In genomic region chr1:235767795-235768194, GRCh38 we compare ENCODE assay signal across 13 cellular contexts.
DNase-seq lines count a peak whose midpoint lies in the region; ATAC-seq, FAIRE-seq and TF ChIP-seq lines count a peak whose summit lies in the region.
"Had no signal": no experiment of that assay in that cellular context is flagged by ENCODE, and none has a peak within 500 bp of the region (broad histone marks: within the 10 kb centered on the region; RNA-seq: fewer than 3 reads in every experiment).

No MANE protein-coding gene starts in this region.

- no peak overlapping the region for H3K4me3 ChIP-seq in MM.1S (ENCODE audit: low read length)
- H3K4me3 ChIP-seq: tibial nerve had no signal

- no peaks in the 10 kb centered on the region for H4K20me1 ChIP-seq in MM.1S (ENCODE audit: insufficient read depth, low read length)

- ATAC-seq in GM19324 (IDR thresholded peaks at IDR 0.05; ENCODE audit: low FRiP score, unreplicated experiment) (peak; percentile 83), HG02840 (IDR thresholded peaks at IDR 0.05; ENCODE audit: low FRiP score, unreplicated experiment) (peak; percentile 75)
- ATAC-seq: Panc1, WTC11 had no signal

- peak; percentile 73 for FAIRE-seq in GM12891 (lab: Jason Lieb, UNC)
- FAIRE-seq: endothelial cell of umbilical vein had no signal

- no peaks in the 10 kb centered on the region for H3K79me2 ChIP-seq in MM.1S (ENCODE audit: low read length)

- H3K9me2 ChIP-seq in MM.1S (replicated peaks; ENCODE audit: insufficient read depth, low read length): no peaks in the 10 kb centered on the region

- H2AFZ ChIP-seq in MM.1S (ENCODE audit: low read length): no peak overlapping the region

- TF ChIP-seq POLR2A in GM12891 (IDR thresholded peaks at IDR 0.05; ENCODE audit: low read depth, low read length) (no peak), erythroblast (IDR thresholded peaks at IDR 0.05; ENCODE audit: low read length) (no peak)

- no peak overlapping the region for H3K9ac ChIP-seq in MM.1S (ENCODE audit: low read length)

- no peaks in the 10 kb centered on the region for H3K27me3 ChIP-seq in MM.1S (replicated peaks; ENCODE audit: insufficient read depth, low read length)
- H3K27me3 ChIP-seq: tibial nerve had no signal

- no peaks in the 10 kb centered on the region for H3K36me3 ChIP-seq in MM.1S (replicated peaks; ENCODE audit: insufficient read depth, low read length)

- H3K4me2 ChIP-seq in MM.1S (ENCODE audit: low read depth, low read length): peak overlapping the region; percentile 36; the same call in 1 of the 2 replicates

- H3F3A ChIP-seq in MM.1S (ENCODE audit: insufficient read depth, low read length): no peaks in the 10 kb centered on the region; the same call in 1 of the 2 replicates

- peaks cover 13% of the 10 kb centered on the region; the same call in 1 of the 2 replicates for H3K4me1 ChIP-seq in MM.1S (ENCODE audit: low read length)
- H3K4me1 ChIP-seq: tibial nerve had no signal

- no peak overlapping the region for H3K27ac ChIP-seq in MM.1S (ENCODE audit: low read length)
- H3K27ac ChIP-seq: C4-2B, tibial nerve had no signal

- DNase-seq in GM12891 (ENCODE audit: insufficient read length, low spot score) (peak; percentile 17), MM.1S (peak; percentile 54), hippocampal formation (lab: John Stamatoyannopoulos, UW) (no peak), erythroblast (lab: John Stamatoyannopoulos, UW) (no peak), NCI-H748 (lab: John Stamatoyannopoulos, UW; ENCODE audit: unreplicated experiment) (no peak), DMS53 treated with DMSO at 0.1 percent for 48 hours (lab: John Stamatoyannopoulos, UW; ENCODE audit: unreplicated experiment) (no peak)

- no peaks in the 10 kb centered on the region for H3K9me3 ChIP-seq in MM.1S (replicated peaks; ENCODE audit: insufficient read depth, low read length)
- H3K9me3 ChIP-seq: tibial nerve had no signal

- TF ChIP-seq CTCF in MM.1S (IDR thresholded peaks at IDR 0.05; ENCODE audit: low read length): no peak

TF ChIP-seq in GM12891, 5 proteins besides CTCF, POLR2A, EP300 and RAD21:
- TF ChIP-seq POU2F2 (IDR thresholded peaks at IDR 0.05; ENCODE audit: low read depth, low read length): no peak
- peak; percentile 93 for TF ChIP-seq SPI1 (IDR thresholded peaks at IDR 0.05; ENCODE audit: low read depth, low read length)
- no peak for TF ChIP-seq PAX5 (IDR thresholded peaks at IDR 0.05; ENCODE audit: insufficient read depth, low read length, severe bottlenecking)
- no peak for TF ChIP-seq TAF1 (IDR thresholded peaks at IDR 0.05; ENCODE audit: low read depth, low read length)

Comparison
In these comparisons a context has a peak if more than half of its experiments do, and no peak if none do; other contexts are left out.
1. DNase-seq: peak in GM12891 (single experiment) and MM.1S (single experiment); none in hippocampal formation (0 of 2), erythroblast (0 of 2), NCI-H748 (single experiment) and DMS53 treated with DMSO at 0.1 percent for 48 hours (single experiment).